ENCODE assay signal across 20 cellular contexts in the genomic region with DNA sequence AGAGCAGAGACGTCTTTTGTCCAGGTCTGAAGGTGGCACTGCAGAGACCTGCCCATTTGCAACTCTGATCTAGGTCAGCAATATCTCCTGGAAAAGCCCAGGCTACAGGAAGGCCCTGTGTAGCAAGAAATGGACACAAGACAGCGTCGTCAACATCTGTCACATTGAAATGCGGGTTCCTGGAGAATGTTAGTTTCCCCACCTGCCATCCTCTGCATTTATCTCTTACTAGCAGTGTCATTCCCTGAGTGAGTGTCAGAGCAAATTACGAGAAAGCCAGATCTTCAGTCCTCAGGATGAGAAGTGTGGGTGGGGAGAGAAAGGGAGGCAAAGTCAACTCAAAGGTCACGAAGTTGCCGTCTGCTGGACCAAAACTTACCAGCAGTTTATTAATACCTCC. TPM values are rescaled to one million over a fixed set of nuclear protein-coding genes. Genes with fewer than 3 reads are reported as not detected.
"Had no signal": no experiment of that assay in that cellular context is flagged by ENCODE, and none has a peak within 500 bp of the region (broad histone marks: within the 10 kb centered on the region; RNA-seq: fewer than 3 reads in every experiment).

No MANE protein-coding gene starts in this region.

- H3K27ac ChIP-seq: brain microvascular endothelial cell, left lung, right atrium auricular region, testis had no signal

- DNase-seq: activated CD4-positive, alpha-beta T cell treated with anti-CD3 and anti-CD28 coated beads, Interleukin-2, amount 10 ng/mL, durations not matched to agents 24 days and 14 days; anterior cingulate cortex; brain microvascular endothelial cell; cortex of kidney; effector CD8-positive, alpha-beta T cell; foreskin fibroblast; hippocampal formation; kidney; mesendoderm; nephron progenitor cell; occipital lobe; stimulated activated CD4-positive, alpha-beta T cell treated with anti-CD3 and anti-CD28 coated beads, Interleukin-15, amount 100 ng/mL, for 24 hours; stimulated activated CD4-positive, alpha-beta T cell treated with anti-CD3 and anti-CD28 coated beads, Interleukin-4, amount 100 ng/mL, for 24 hours; stimulated activated naive CD8-positive, alpha-beta T cell treated with anti-CD3 and anti-CD28 coated beads, Interleukin-15, amount 100 ng/mL, for 72 hours; testis had no signal

- H3K9me3 ChIP-seq: left lung, right atrium auricular region, testis had no signal

- H3K9me3 Mint-ChIP-seq: nephron progenitor cell; T-helper 1 cell treated with Interleukin-12 subunit alpha and Interleukin-12 subunit beta and Interleukin-4 antibody, amounts not matched to agents 30 μg/mL and 1 μg/mL, for 36 hours had no signal

- ATAC-seq: left lung; stimulated activated naive CD8-positive, alpha-beta T cell treated with anti-CD3 and anti-CD28 coated beads, Interleukin-15, amount 100 ng/mL, for 72 hours had no signal

- H3K36me3 ChIP-seq: brain microvascular endothelial cell, right atrium auricular region had no signal

- H3K27ac Mint-ChIP-seq: nephron progenitor cell; progenitor cell of endocrine pancreas; stimulated activated naive CD8-positive, alpha-beta T cell treated with anti-CD3 and anti-CD28 coated beads, Interleukin-15, amount 100 ng/mL, for 72 hours; T-helper 1 cell treated with Interleukin-12 subunit alpha and Interleukin-12 subunit beta and Interleukin-4 antibody, amounts not matched to agents 30 μg/mL and 1 μg/mL, for 36 hours had no signal

- H3K4me1 ChIP-seq: testis had no signal

- H3K4me3 Mint-ChIP-seq: activated CD4-positive, alpha-beta T cell treated with anti-CD3 and anti-CD28 coated beads, Interleukin-2, amount 10 ng/mL, durations not matched to agents 24 days and 14 days; nephron progenitor cell; stimulated activated naive CD8-positive, alpha-beta T cell treated with anti-CD3 and anti-CD28 coated beads, Interleukin-15, amount 100 ng/mL, for 72 hours; T-helper 1 cell treated with Interleukin-12 subunit alpha and Interleukin-12 subunit beta and Interleukin-4 antibody, amounts not matched to agents 30 μg/mL and 1 μg/mL, for 36 hours had no signal

- H3K27me3 ChIP-seq: brain microvascular endothelial cell, left lung, right atrium auricular region, testis had no signal

- H3K27me3 Mint-ChIP-seq: activated CD4-positive, alpha-beta T cell treated with anti-CD3 and anti-CD28 coated beads, Interleukin-2, amount 10 ng/mL, durations not matched to agents 24 days and 14 days had no signal

- H3K4me3 ChIP-seq: left lung, right atrium auricular region, skin epidermis, testis had no signal

RNA-seq across cellular contexts. Expression of a gene that starts 28.8 kb away (rescaled TPM):
- total RNA-seq: progenitor cell of endocrine pancreas had no signal
